2 cellular contexts compared by ENCODE assay signal in genomic region chr6:7892367-7892766, GRCh38.
TF ChIP-seq lines count a peak whose summit lies in the region.

No MANE protein-coding gene starts in this region.

TF ChIP-seq in GM12878, 131 proteins besides CTCF, POLR2A, EP300 and RAD21:
- 0 out of 2 replicates have a peak, but pooled peaks have one; percentile 32 for TF ChIP-seq POLR2AphosphoS5 (IDR thresholded peaks at IDR 0.05; ENCODE audit: low read length)

TF ChIP-seq in endothelial cell of umbilical vein, 7 proteins besides CTCF, POLR2A, EP300 and RAD21:
- peak; percentile 67 for TF ChIP-seq POLR2AphosphoS5 (IDR thresholded peaks at IDR 0.05; ENCODE audit: insufficient read depth, low read depth, low read length)
